9 cellular contexts compared by ENCODE assay signal in the genomic region with DNA sequence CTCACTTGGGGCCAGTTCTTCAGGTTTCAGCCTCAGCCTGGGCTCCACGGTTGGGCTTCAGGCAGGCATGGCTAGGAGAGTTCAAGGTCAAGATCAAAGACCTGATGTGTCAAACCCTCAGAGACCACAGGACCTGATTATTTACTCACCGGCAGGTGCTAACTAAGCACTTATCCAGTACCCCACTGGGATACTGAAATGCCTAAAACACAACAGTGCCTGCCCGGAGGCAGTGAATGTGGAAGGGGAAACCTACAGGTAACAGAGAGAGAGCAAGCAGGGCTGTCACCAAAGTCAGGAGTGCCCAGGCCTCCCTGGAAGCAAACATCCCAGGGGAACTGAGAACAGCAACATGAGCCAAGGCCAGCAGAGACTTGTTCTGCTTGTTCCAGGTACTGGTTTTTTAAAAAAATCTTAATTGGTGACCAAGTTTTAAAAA. TPM values are rescaled to one million over a fixed set of nuclear protein-coding genes. Genes with fewer than 3 reads are reported as not detected.
A peak's percentile ranks its signal among the peaks of the same experiment; 100 is the strongest.
DNase-seq lines count a peak whose midpoint lies in the region; ATAC-seq, FAIRE-seq and TF ChIP-seq lines count a peak whose summit lies in the region.
"Had no signal": no experiment of that assay in that cellular context is flagged by ENCODE, and none has a peak within 500 bp of the region (broad histone marks: within the 10 kb centered on the region; RNA-seq: fewer than 3 reads in every experiment).

No MANE protein-coding gene starts in this region.

- no peaks in the 10 kb centered on the region for H3K9me3 Mint-ChIP-seq in activated CD8-positive, alpha-beta memory T cell treated with anti-CD3 and anti-CD28 coated beads, Interleukin-2, amount 10 ng/mL, durations not matched to agents 7 days and 5 days (ENCODE audit: low read depth)

- ATAC-seq in activated CD8-positive, alpha-beta memory T cell treated with anti-CD3 and anti-CD28 coated beads, Interleukin-2, amount 10 ng/mL, durations not matched to agents 7 days and 5 days = no peak
- ATAC-seq in heart right ventricle = peak in 1 of 8 donors; percentile 14

- H3K27ac ChIP-seq in heart right ventricle (peak overlapping the region in 9 of 10 donors; percentile 8 to 97 (median 44)), thymus (ENCODE audit: low read depth) (peak overlapping the region; percentile 61)

- FAIRE-seq in urothelium cell line (lab: Jason Lieb, UNC) = no peak

- H3K36me3 Mint-ChIP-seq in activated CD8-positive, alpha-beta memory T cell treated with anti-CD3 and anti-CD28 coated beads, Interleukin-2, amount 10 ng/mL, durations not matched to agents 7 days and 5 days = peaks cover 40% of the 10 kb centered on the region

- H3K4me3 Mint-ChIP-seq in activated CD8-positive, alpha-beta memory T cell treated with anti-CD3 and anti-CD28 coated beads, Interleukin-2, amount 10 ng/mL, durations not matched to agents 7 days and 5 days = peak overlapping the region; percentile 38

- peak overlapping the region; percentile 58 for H3K27ac Mint-ChIP-seq in activated CD8-positive, alpha-beta memory T cell treated with anti-CD3 and anti-CD28 coated beads, Interleukin-2, amount 10 ng/mL, durations not matched to agents 7 days and 5 days

- peaks cover 65% of the 10 kb centered on the region for H3K4me1 Mint-ChIP-seq in activated CD8-positive, alpha-beta memory T cell treated with anti-CD3 and anti-CD28 coated beads, Interleukin-2, amount 10 ng/mL, durations not matched to agents 7 days and 5 days

- DNase-seq in activated CD8-positive, alpha-beta memory T cell treated with anti-CD3 and anti-CD28 coated beads, Interleukin-2, amount 10 ng/mL, durations not matched to agents 7 days and 5 days = peak; percentile 61
- DNase-seq in activated CD8-positive, alpha-beta memory T cell treated with anti-CD3 and anti-CD28 coated beads, Interleukin-2, amount 50 U/mL, for 4 hours = no peak
- peak; percentile 74 for DNase-seq in RPMI8226
- no peak for DNase-seq in heart right ventricle
- no peak for DNase-seq in stimulated activated CD4-positive, alpha-beta T cell treated with anti-CD3 and anti-CD28 coated beads, Interleukin-2, amount 100 ng/mL, for 24 hours
- DNase-seq in NCI-H1694 treated with DMSO at 0.1 percent for 48 hours (lab: John Stamatoyannopoulos, UW) = no peak
- DNase-seq in urothelium cell line (ENCODE audit: low spot score) = no peak
- DNase-seq: foreskin melanocyte had no signal

- no peaks in the 10 kb centered on the region for H3K27me3 Mint-ChIP-seq in activated CD8-positive, alpha-beta memory T cell treated with anti-CD3 and anti-CD28 coated beads, Interleukin-2, amount 10 ng/mL, durations not matched to agents 7 days and 5 days

- no peak for TF ChIP-seq CTCF in heart right ventricle (IDR thresholded peaks at IDR 0.05)

- intact Hi-C loops in heart right ventricle (cut with DNase I) = loop anchor here in 1 of 10 donors (10.0 kb wide), 1 partner anchor 129 kb away; no protein-coding TSS in a partner anchor

- H3K9me3 ChIP-seq in heart right ventricle (no peaks in the 10 kb centered on the region), thymus (ENCODE audit: control insufficient read depth) (no peaks in the 10 kb centered on the region)

- 41 to 56% methylated on average over 3 of the region's 3 CpGs for WGBS in heart right ventricle, 2 donors
- 68% methylated on average over 3 of the region's 3 CpGs for WGBS in thymus

- H3K36me3 ChIP-seq in heart right ventricle (peaks cover 0 to 19% (median 0%) of the 10 kb centered on the region in 9 donors), thymus (ENCODE audit: control insufficient read depth, insufficient read depth) (peaks cover 13% of the 10 kb centered on the region)

- H3K4me1 ChIP-seq in heart right ventricle (peaks cover 8 to 77% (median 59%) of the 10 kb centered on the region in 9 donors), thymus (ENCODE audit: control insufficient read depth, insufficient read depth, low read length) (peaks cover 48% of the 10 kb centered on the region)

- H3K4me3 ChIP-seq in heart right ventricle (no peak overlapping the region), thymus (ENCODE audit: low read length) (no peak overlapping the region)

- H3K27me3 ChIP-seq in heart right ventricle = no peaks in the 10 kb centered on the region
- H3K27me3 ChIP-seq in thymus (ENCODE audit: control insufficient read depth, insufficient read depth) = no peaks in the 10 kb centered on the region

- CTCF ChIA-PET in activated CD8-positive, alpha-beta memory T cell treated with anti-CD3 and anti-CD28 coated beads, Interleukin-2, amount 10 ng/mL, durations not matched to agents 7 days and 5 days (lab: Charles Lee) = interaction anchor here (1.8 kb wide), 1 partner anchor 47 kb away, joined by 5 read pairs; no protein-coding TSS in a partner anchor

RNA-seq across cellular contexts. Expression of a gene that starts 6.7 kb away (rescaled TPM):
- total RNA-seq in activated CD8-positive, alpha-beta memory T cell treated with anti-CD3 and anti-CD28 coated beads, Interleukin-2, amount 10 ng/mL, durations not matched to agents 7 days and 5 days = 100 to 1,000 TPM; 196 to 293 TPM
- 1,000 to 10,000 TPM in 4 of 10 donors, 100 to 1,000 TPM in 6; 731 to 1,135 (median 971) TPM for total RNA-seq in heart right ventricle
- polyA plus RNA-seq in heart right ventricle (100 to 1,000 TPM; 279 to 401 TPM), thymus (68.7 TPM)

Comparison
In these comparisons a context has a peak if more than half of its experiments do, and no peak if none do; other contexts are left out.
1. DNase-seq: peak in activated CD8-positive, alpha-beta memory T cell treated with anti-CD3 and anti-CD28 coated beads, Interleukin-2, amount 10 ng/mL, durations not matched to agents 7 days and 5 days (single experiment) and RPMI8226 (single experiment); none in activated CD8-positive, alpha-beta memory T cell treated with anti-CD3 and anti-CD28 coated beads, Interleukin-2, amount 50 U/mL, for 4 hours (single experiment), heart right ventricle (0 of 2), stimulated activated CD4-positive, alpha-beta T cell treated with anti-CD3 and anti-CD28 coated beads, Interleukin-2, amount 100 ng/mL, for 24 hours (0 of 2), NCI-H1694 treated with DMSO at 0.1 percent for 48 hours (single experiment) and urothelium cell line (single experiment).